1 cellular context compared by ENCODE assay signal in the genomic region with DNA sequence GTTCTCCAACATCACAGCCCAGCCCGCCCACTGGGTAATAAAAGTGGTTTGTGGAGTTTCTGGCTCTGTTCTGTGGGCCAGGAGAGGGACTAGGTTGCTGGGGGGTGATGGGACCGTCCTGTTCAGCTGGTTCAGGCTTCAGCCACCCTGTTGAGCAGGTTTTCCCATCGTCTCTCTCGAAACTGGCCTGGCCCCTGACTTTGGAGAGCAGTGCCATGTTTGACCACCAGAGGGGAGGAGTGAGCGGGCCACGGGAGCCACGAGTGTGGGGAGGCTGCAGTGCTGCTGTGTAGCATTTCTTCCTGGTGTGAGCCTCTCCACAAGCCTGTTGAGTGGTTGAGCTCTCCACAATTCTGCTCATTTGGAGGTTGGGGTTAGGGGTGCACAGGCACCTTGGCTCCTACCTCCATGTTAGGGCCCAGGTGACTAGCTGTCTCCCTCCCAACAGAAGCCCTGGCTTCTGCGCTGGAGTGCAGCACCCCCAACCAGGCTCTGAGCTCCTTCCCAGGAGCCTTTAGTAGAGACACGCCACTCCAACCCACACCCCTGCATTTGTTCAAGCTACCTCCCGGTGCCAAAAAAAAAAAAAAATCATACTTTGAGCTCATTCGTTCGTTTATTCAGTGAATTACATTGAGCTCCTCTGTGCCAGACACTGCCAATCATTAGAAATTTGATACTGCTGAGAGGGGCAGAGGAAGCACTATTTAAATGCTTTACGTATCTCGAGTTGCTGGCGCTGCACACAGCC.
TF ChIP-seq lines count a peak whose summit lies in the region.

No MANE protein-coding gene starts in this region.

TF ChIP-seq in endothelial cell of umbilical vein, 7 proteins besides CTCF, POLR2A, EP300 and RAD21:
- TF ChIP-seq GATA2 (IDR thresholded peaks at IDR 0.05; ENCODE audit: insufficient read depth, insufficient read length, low read depth, low read length) = no peak
- no peak for TF ChIP-seq POLR2AphosphoS5 (IDR thresholded peaks at IDR 0.05; ENCODE audit: insufficient read depth, low read depth, low read length)
- TF ChIP-seq JUN (IDR thresholded peaks at IDR 0.05; ENCODE audit: borderline replicate concordance, insufficient read depth, insufficient read length, low read depth) = no peak
- TF ChIP-seq FOS (IDR thresholded peaks at IDR 0.05; ENCODE audit: borderline replicate concordance, insufficient read depth, low read length) = no peak
- no peak for TF ChIP-seq MYC (IDR thresholded peaks at IDR 0.05; ENCODE audit: low read depth, low read length)
- TF ChIP-seq EZH2 (IDR thresholded peaks at IDR 0.05; ENCODE audit: borderline replicate concordance, low read depth, low read length, severe bottlenecking) = no peak
- TF ChIP-seq, protein P1, sequence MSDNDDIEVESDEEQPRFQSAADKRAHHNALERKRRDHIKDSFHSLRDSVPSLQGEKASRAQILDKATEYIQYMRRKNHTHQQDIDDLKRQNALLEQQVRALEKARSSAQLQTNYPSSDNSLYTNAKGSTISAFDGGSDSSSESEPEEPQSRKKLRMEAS (IDR thresholded peaks at IDR 0.05; ENCODE audit: insufficient read depth, insufficient read length) = no peak
